2 cellular contexts compared by ENCODE assay signal in the genomic region with DNA sequence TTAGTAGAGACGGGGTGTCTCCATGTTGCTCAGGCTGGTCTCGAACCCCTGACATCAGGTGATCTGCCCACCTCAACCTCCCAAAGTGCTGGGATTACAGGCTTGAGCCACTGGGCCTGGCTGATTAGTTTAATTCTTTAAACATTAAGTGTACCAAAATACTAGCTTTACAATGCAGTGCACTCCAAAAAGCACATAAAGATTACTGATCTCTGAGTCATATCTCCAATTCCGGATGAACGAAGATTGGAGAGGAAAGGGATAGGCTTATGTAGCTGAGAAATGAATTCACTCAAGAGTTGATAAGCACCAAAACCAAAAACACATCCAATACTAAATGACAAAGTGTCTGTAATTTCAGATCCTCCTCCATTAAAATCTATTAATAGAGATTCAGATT.
TF ChIP-seq lines count a peak whose summit lies in the region.

No MANE protein-coding gene starts in this region.

TF ChIP-seq in SK-N-SH, 30 proteins besides CTCF, POLR2A, EP300 and RAD21 (continued from another document):
- TF ChIP-seq, protein P1, sequence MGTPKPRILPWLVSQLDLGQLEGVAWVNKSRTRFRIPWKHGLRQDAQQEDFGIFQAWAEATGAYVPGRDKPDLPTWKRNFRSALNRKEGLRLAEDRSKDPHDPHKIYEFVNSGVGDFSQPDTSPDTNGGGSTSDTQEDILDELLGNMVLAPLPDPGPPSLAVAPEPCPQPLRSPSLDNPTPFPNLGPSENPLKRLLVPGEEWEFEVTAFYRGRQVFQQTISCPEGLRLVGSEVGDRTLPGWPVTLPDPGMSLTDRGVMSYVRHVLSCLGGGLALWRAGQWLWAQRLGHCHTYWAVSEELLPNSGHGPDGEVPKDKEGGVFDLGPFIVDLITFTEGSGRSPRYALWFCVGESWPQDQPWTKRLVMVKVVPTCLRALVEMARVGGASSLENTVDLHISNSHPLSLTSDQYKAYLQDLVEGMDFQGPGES (IDR thresholded peaks at IDR 0.05; ENCODE audit: low read depth, low read length): no peak
- TF ChIP-seq NFIC (IDR thresholded peaks at IDR 0.05; ENCODE audit: borderline replicate concordance) (peak; percentile 54; the same call in 1 of the 2 replicates), CHD2 (IDR thresholded peaks at IDR 0.05; ENCODE audit: low read length, partially characterized antibody) (no peak), TEAD4 (IDR thresholded peaks at IDR 0.05; ENCODE audit: borderline replicate concordance, insufficient read depth) (0 out of 2 replicates have a peak, but pooled peaks have one; percentile 11), TCF12 (IDR thresholded peaks at IDR 0.05) (peak; percentile 69)
- TF ChIP-seq, protein P2, sequence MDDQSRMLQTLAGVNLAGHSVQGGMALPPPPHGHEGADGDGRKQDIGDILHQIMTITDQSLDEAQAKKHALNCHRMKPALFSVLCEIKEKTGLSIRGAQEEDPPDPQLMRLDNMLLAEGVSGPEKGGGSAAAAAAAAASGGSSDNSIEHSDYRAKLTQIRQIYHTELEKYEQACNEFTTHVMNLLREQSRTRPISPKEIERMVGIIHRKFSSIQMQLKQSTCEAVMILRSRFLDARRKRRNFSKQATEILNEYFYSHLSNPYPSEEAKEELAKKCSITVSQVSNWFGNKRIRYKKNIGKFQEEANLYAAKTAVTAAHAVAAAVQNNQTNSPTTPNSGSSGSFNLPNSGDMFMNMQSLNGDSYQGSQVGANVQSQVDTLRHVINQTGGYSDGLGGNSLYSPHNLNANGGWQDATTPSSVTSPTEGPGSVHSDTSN (IDR thresholded peaks at IDR 0.05): peak; percentile 33; the same call in 1 of the 2 replicates

TF ChIP-seq in HEK293T, 16 proteins besides CTCF, POLR2A, EP300 and RAD21 (continued from another document):
- TF ChIP-seq PKNOX1 (IDR thresholded peaks at IDR 0.05): no peak
- no peak for TF ChIP-seq ARNT (IDR thresholded peaks at IDR 0.05)
- no peak for TF ChIP-seq SP1 (IDR thresholded peaks at IDR 0.05)
- TF ChIP-seq SUZ12 (IDR thresholded peaks at IDR 0.05): no peak
- TF ChIP-seq HDGF (IDR thresholded peaks at IDR 0.05; ENCODE audit: borderline replicate concordance): no peak
- no peak for TF ChIP-seq CTBP1 (IDR thresholded peaks at IDR 0.05; ENCODE audit: borderline replicate concordance)
